In the genomic region with DNA sequence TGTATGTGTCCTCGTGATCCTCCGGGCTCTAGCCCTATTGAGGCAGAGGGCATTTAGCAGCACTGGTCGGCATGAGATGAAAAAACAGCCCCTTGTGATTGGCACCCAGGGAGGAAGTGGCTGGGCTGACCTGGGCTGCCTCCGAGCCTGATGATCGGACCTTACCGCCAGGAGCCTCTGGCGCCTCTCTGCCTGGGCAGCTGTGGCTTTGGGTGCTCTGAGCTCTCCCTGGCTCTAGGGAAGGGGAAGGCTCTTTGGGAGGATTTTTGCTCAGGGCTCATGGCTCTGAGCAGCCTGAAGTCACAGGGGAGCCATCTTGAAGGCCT, we compare ENCODE assay signal across 9 cellular contexts. TPM values are rescaled to one million over a fixed set of nuclear protein-coding genes. Genes with fewer than 3 reads are reported as not detected.
A peak's percentile ranks its signal among the peaks of the same experiment; 100 is the strongest.
DNase-seq lines count a peak whose midpoint lies in the region; ATAC-seq, FAIRE-seq and TF ChIP-seq lines count a peak whose summit lies in the region.
"Had no signal": no experiment of that assay in that cellular context is flagged by ENCODE, and none has a peak within 500 bp of the region (broad histone marks: within the 10 kb centered on the region; RNA-seq: fewer than 3 reads in every experiment).

No MANE protein-coding gene starts in this region.

- H3K27me3 ChIP-seq in HUES64 (ENCODE audit: insufficient read depth, low read length): peaks cover under 1% of the 10 kb centered on the region; the same call in 1 of the 2 replicates
- H3K27me3 ChIP-seq in HepG2 (ENCODE audit: control insufficient read depth in 1 of 2, insufficient read depth in 2 of 2, low read length in 2 of 2): no peaks in the 10 kb centered on the region

- in situ Hi-C loops in HepG2 (cut with HindIII; ENCODE audit: extremely low pct_ligation_motif_present, low pct_unique_long_range_greater_than_20kb): no loop called here

- H2AFZ ChIP-seq in HepG2 (ENCODE audit: low read length): no peak overlapping the region

- no peaks in the 10 kb centered on the region for H3K36me3 ChIP-seq in HUES64 (ENCODE audit: insufficient read depth, low read length)
- H3K36me3 ChIP-seq in HepG2 (replicated peaks in 1 of 2; ENCODE audit: control insufficient read depth in 1 of 2, insufficient read depth in 2 of 2, low read length in 2 of 2): no peaks in the 10 kb centered on the region

- intact Hi-C loops in HepG2 (cut with micrococcal nuclease; ENCODE audit: unreplicated experiment) (no loop called here), posterior cingulate gyrus (cut with DNase I) (no loop called here)

- TF ChIP-seq POLR2A in HepG2 (IDR thresholded peaks at IDR 0.05; ENCODE audit: insufficient read depth in 1 of 2, low read depth in 2 of 2, low read length in 2 of 2) (no peak), GM12892 (IDR thresholded peaks at IDR 0.05; ENCODE audit: low read depth, low read length) (no peak)

- no peak for TF ChIP-seq CTCF in HepG2 (CRISPR knock-in tag; IDR thresholded peaks at IDR 0.05)

- peaks cover 10% of the 10 kb centered on the region for H3K4me1 ChIP-seq in HUES64 (ENCODE audit: insufficient read depth, low read length)
- H3K4me1 ChIP-seq in HepG2 (ENCODE audit: insufficient read depth, low read length): peaks cover 91% of the 10 kb centered on the region

- peak overlapping the region; percentile 48 for H3K4me2 ChIP-seq in HepG2 (ENCODE audit: low read depth, low read length)

- peaks cover 42 to 66% of the 10 kb centered on the region in 2 donors for H3K4me1 Mint-ChIP-seq in stimulated activated naive B cell treated with anti-CD40 and anti-IgM and Interleukin-4, amounts not matched to agents 10 μg/mL and 1 μg/mL and 100 μg/mL, for 72 hours

- POLR2A ChIA-PET in HepG2 (lab: Yijun Ruan, JAX): interaction anchor here (1.0 to 4.0 kb wide), 5 partner anchors 10 to 32 kb away, joined by 3 to 19 read pairs (median 3); partner anchors contain the start of gene PRCD

- CTCF ChIA-PET in HepG2 (lab: Yijun Ruan, JAX; ENCODE audit: low intra/inter-chr PET ratio, low total read pairs): no interaction called here

- WGBS in HUES64: 87% methylated on average over 7 of the region's 7 CpGs
- WGBS in HepG2 (ENCODE audit: low lambda C conversion rate): 39% methylated on average over 5 of the region's 7 CpGs

- H3K27ac ChIP-seq in HUES64 (ENCODE audit: low read depth, low read length) (peak overlapping the region; percentile 41), angular gyrus (ENCODE audit: low read depth, low read length) (peak overlapping the region; percentile 69), HepG2 (ENCODE audit: extremely low read length, insufficient read depth, low read length) (peak overlapping the region; percentile 60)

- DNase-seq in HepG2 (ENCODE audit: low spot score) (no peak), GM12892 (ENCODE audit: insufficient read length) (no peak), AG08395 (ENCODE audit: low spot score) (no peak), posterior cingulate gyrus (no peak), inferior parietal cortex (ENCODE audit: extremely low spot score) (no peak)
- DNase-seq in stimulated activated naive B cell treated with anti-CD40 and anti-IgM and Interleukin-4, amounts not matched to agents 10 μg/mL and 1 μg/mL and 100 μg/mL, for 72 hours: no peak
- DNase-seq: activated T-cell treated with anti-CD3 and anti-CD28 coated beads, Interleukin-2, amount 50 U/mL, for 24 hours had no signal

- H3K9me3 ChIP-seq in HUES64 (ENCODE audit: insufficient read depth, low read depth, low read length) (no peaks in the 10 kb centered on the region), HepG2 (ENCODE audit: low read length) (no peaks in the 10 kb centered on the region)

- no peaks in the 10 kb centered on the region for H3K9me3 Mint-ChIP-seq in stimulated activated naive B cell treated with anti-CD40 and anti-IgM and Interleukin-4, amounts not matched to agents 10 μg/mL and 1 μg/mL and 100 μg/mL, for 72 hours
- H3K9me3 Mint-ChIP-seq: activated T-cell treated with anti-CD3 and anti-CD28 coated beads, Interleukin-2, amount 50 U/mL, for 24 hours had no signal

- no peak overlapping the region for H3K4me3 ChIP-seq in HUES64 (ENCODE audit: low read length)
- H3K4me3 ChIP-seq in HepG2 (replicated peaks in 1 of 3; ENCODE audit: insufficient read depth in 1 of 3, low read depth in 2 of 3, low read length in 3 of 3): peak overlapping the region in 1 of 3 experiments; percentile 35; a peak in 1 of 6 replicates

- no peak overlapping the region for H3K9ac ChIP-seq in HUES64 (ENCODE audit: low read depth, low read length)
- H3K9ac ChIP-seq in HepG2 (ENCODE audit: insufficient read depth, low read depth, low read length): peak overlapping the region; percentile 29

- peak; percentile 31 for ATAC-seq in HepG2
- no peak for ATAC-seq in stimulated activated naive B cell treated with anti-CD40 and anti-IgM and Interleukin-4, amounts not matched to agents 10 μg/mL and 1 μg/mL and 100 μg/mL, for 72 hours (replicated peaks)

- no peaks in the 10 kb centered on the region for H4K20me1 ChIP-seq in HepG2 (ENCODE audit: insufficient read depth, low read length)

- H3K36me3 Mint-ChIP-seq in stimulated activated naive B cell treated with anti-CD40 and anti-IgM and Interleukin-4, amounts not matched to agents 10 μg/mL and 1 μg/mL and 100 μg/mL, for 72 hours: no peaks in the 10 kb centered on the region

- H3K27me3 Mint-ChIP-seq in stimulated activated naive B cell treated with anti-CD40 and anti-IgM and Interleukin-4, amounts not matched to agents 10 μg/mL and 1 μg/mL and 100 μg/mL, for 72 hours: peaks cover 4 to 7% of the 10 kb centered on the region in 2 donors

- peak overlapping the region; percentile 64 for H3K4me3 Mint-ChIP-seq in stimulated activated naive B cell treated with anti-CD40 and anti-IgM and Interleukin-4, amounts not matched to agents 10 μg/mL and 1 μg/mL and 100 μg/mL, for 72 hours
- H3K4me3 Mint-ChIP-seq: activated T-cell treated with anti-CD3 and anti-CD28 coated beads, Interleukin-2, amount 50 U/mL, for 24 hours had no signal

- TF ChIP-seq EP300 in HepG2 (IDR thresholded peaks at IDR 0.05; ENCODE audit: low read depth in 2 of 2, low read length in 2 of 2) (no peak), HepG2 (CRISPR knock-in tag; IDR thresholded peaks at IDR 0.05; ENCODE audit: borderline replicate concordance) (no peak)

- no peaks in the 10 kb centered on the region for H3K79me2 ChIP-seq in HepG2 (ENCODE audit: insufficient read depth, low read length)

- peak overlapping the region; percentile 96 for H3K27ac Mint-ChIP-seq in stimulated activated naive B cell treated with anti-CD40 and anti-IgM and Interleukin-4, amounts not matched to agents 10 μg/mL and 1 μg/mL and 100 μg/mL, for 72 hours
- H3K27ac Mint-ChIP-seq: activated T-cell treated with anti-CD3 and anti-CD28 coated beads, Interleukin-2, amount 50 U/mL, for 24 hours had no signal

- no peak for FAIRE-seq in HepG2 (lab: Jason Lieb, UNC)
- FAIRE-seq in GM12892 (lab: Jason Lieb, UNC): no peak

- TF ChIP-seq RAD21 in HepG2 (CRISPR knock-in tag; IDR thresholded peaks at IDR 0.05): no peak

- no TSS peak for BruUV-seq in HepG2 (replicated peaks; lab: Mats Ljungman, UMichigan)

RNA-seq across cellular contexts. Expression of gene CYGB, which starts 7.1 kb away (rescaled TPM):
- 1.4 TPM for polyA plus RNA-seq in HUES64 (2013, experiment 1 of 2)
- polyA plus RNA-seq in HUES64 (2013, experiment 2 of 2): 1.9 TPM
- 27.1 and 28.9 TPM in 2 replicates for total RNA-seq in HepG2 (2016; rRNA removed; fragmentation: Illumina TruSeq; extraction: Trizol)
- 5.2 and 8.2 TPM in 2 replicates for total RNA-seq in HepG2 (2016; cell fraction: cytosol; rRNA removed; fragmentation: Illumina TruSeq; extraction: Trizol; ENCODE audit: low read depth)
- total RNA-seq in HepG2 (2016; cell fraction: insoluble cytoplasmic fraction; rRNA removed; fragmentation: Illumina TruSeq; extraction: Trizol): 25.6 and 28.4 TPM in 2 replicates
- 16.6 and 21.7 TPM in 2 replicates for total RNA-seq in HepG2 (2016; cell fraction: membrane; rRNA removed; fragmentation: Illumina TruSeq; extraction: Trizol)
- total RNA-seq in HepG2 (2016; cell fraction: nucleus; rRNA removed; fragmentation: Illumina TruSeq; extraction: Trizol): 14.7 and 17.2 TPM in 2 replicates
- 18.9 and 23.3 TPM in 2 replicates for polyA plus RNA-seq in HepG2 (2011; rRNA removed)
- polyA plus RNA-seq in HepG2 (2011; cell fraction: cytosol; rRNA removed): 19.3 and 25.5 TPM in 2 replicates
- 17.6 and 23.0 TPM in 2 replicates for polyA plus RNA-seq in HepG2 (2011; cell fraction: nucleus; rRNA removed)
- polyA plus RNA-seq in HepG2 (2012): 20.2 and 20.5 TPM in 2 replicates
- 6.2 and 7.9 TPM in 2 replicates for polyA plus RNA-seq in HepG2 (2016; cell fraction: cytosol; fragmentation: Illumina TruSeq; extraction: Trizol; ENCODE audit: low read depth)
- polyA plus RNA-seq in HepG2 (2016; cell fraction: insoluble cytoplasmic fraction; fragmentation: Illumina TruSeq; extraction: Trizol; ENCODE audit: low read depth): 28.7 and 30.6 TPM in 2 replicates
- 21.0 and 21.3 TPM in 2 replicates for polyA plus RNA-seq in HepG2 (2016; cell fraction: membrane; fragmentation: Illumina TruSeq; extraction: Trizol; ENCODE audit: low read depth)
- polyA plus RNA-seq in HepG2 (2016; cell fraction: nucleus; fragmentation: Illumina TruSeq; extraction: Trizol; ENCODE audit: insufficient read depth, low read depth): 24.9 and 26.1 TPM in 2 replicates
- 0.26 and 16.8 TPM in 2 replicates for polyA minus RNA-seq in HepG2 (2011; rRNA and poly(A)+ RNA removed; ENCODE audit: low replicate concordance)
- 9.7 and 11.8 TPM in 2 replicates for polyA minus RNA-seq in HepG2 (2011; cell fraction: cytosol; rRNA and poly(A)+ RNA removed)
- 12.9 and 17.7 TPM in 2 replicates for polyA minus RNA-seq in HepG2 (2011; cell fraction: nucleus; rRNA and poly(A)+ RNA removed)
- not detected for polyA plus RNA-seq in GM12892 (2012; ENCODE audit: missing spikeins)

RNA-seq across cellular contexts. Expression of gene PRCD, which starts 9.4 kb away (rescaled TPM):
- not detected for polyA plus RNA-seq in HUES64 (2013, experiment 1 of 2)
- 0.51 TPM for polyA plus RNA-seq in HUES64 (2013, experiment 2 of 2)
- 0.52 TPM in 1 of 2 replicates, not detected in the other for total RNA-seq in HepG2 (2016; rRNA removed; fragmentation: Illumina TruSeq; extraction: Trizol)
- total RNA-seq in HepG2 (2016; cell fraction: cytosol; rRNA removed; fragmentation: Illumina TruSeq; extraction: Trizol; ENCODE audit: low read depth): not detected in 2 replicates
- 0.36 and 0.48 TPM in 2 replicates for total RNA-seq in HepG2 (2016; cell fraction: insoluble cytoplasmic fraction; rRNA removed; fragmentation: Illumina TruSeq; extraction: Trizol)
- total RNA-seq in HepG2 (2016; cell fraction: membrane; rRNA removed; fragmentation: Illumina TruSeq; extraction: Trizol): not detected in 2 replicates
- not detected in 2 replicates for total RNA-seq in HepG2 (2016; cell fraction: nucleus; rRNA removed; fragmentation: Illumina TruSeq; extraction: Trizol)
- polyA plus RNA-seq in HepG2 (2011; rRNA removed): 0.35 and 0.51 TPM in 2 replicates
- not detected in 2 replicates for polyA plus RNA-seq in HepG2 (2011; cell fraction: cytosol; rRNA removed)
- polyA plus RNA-seq in HepG2 (2011; cell fraction: nucleus; rRNA removed): 0.06 TPM in 1 of 2 replicates, not detected in the other
- polyA plus RNA-seq in HepG2 (2012): 0.61 and 0.71 TPM in 2 replicates
- 0.25 TPM in 1 of 2 replicates, not detected in the other for polyA plus RNA-seq in HepG2 (2016; cell fraction: cytosol; fragmentation: Illumina TruSeq; extraction: Trizol; ENCODE audit: low read depth)
- polyA plus RNA-seq in HepG2 (2016; cell fraction: insoluble cytoplasmic fraction; fragmentation: Illumina TruSeq; extraction: Trizol; ENCODE audit: low read depth): not detected in 2 replicates
- polyA plus RNA-seq in HepG2 (2016; cell fraction: membrane; fragmentation: Illumina TruSeq; extraction: Trizol; ENCODE audit: low read depth): not detected in 2 replicates
- not detected in 2 replicates for polyA plus RNA-seq in HepG2 (2016; cell fraction: nucleus; fragmentation: Illumina TruSeq; extraction: Trizol; ENCODE audit: insufficient read depth, low read depth)
- polyA minus RNA-seq in HepG2 (2011; rRNA and poly(A)+ RNA removed; ENCODE audit: low replicate concordance): 0.70 TPM in 1 of 2 replicates, not detected in the other
- not detected in 2 replicates for polyA minus RNA-seq in HepG2 (2011; cell fraction: cytosol; rRNA and poly(A)+ RNA removed)
- polyA minus RNA-seq in HepG2 (2011; cell fraction: nucleus; rRNA and poly(A)+ RNA removed): not detected in 2 replicates
- not detected for polyA plus RNA-seq in GM12892 (2012; ENCODE audit: missing spikeins)

RNA-seq across cellular contexts. Expression of gene RHBDF2, which starts 29.2 kb away (rescaled TPM):
- polyA plus RNA-seq in HUES64 (2013, experiment 1 of 2): 8.4 TPM
- 10.8 TPM for polyA plus RNA-seq in HUES64 (2013, experiment 2 of 2)
- total RNA-seq in HepG2 (2016; rRNA removed; fragmentation: Illumina TruSeq; extraction: Trizol): 4.2 and 7.8 TPM in 2 replicates
- 3.3 and 3.4 TPM in 2 replicates for total RNA-seq in HepG2 (2016; cell fraction: cytosol; rRNA removed; fragmentation: Illumina TruSeq; extraction: Trizol; ENCODE audit: low read depth)
- 2.8 and 8.6 TPM in 2 replicates for total RNA-seq in HepG2 (2016; cell fraction: insoluble cytoplasmic fraction; rRNA removed; fragmentation: Illumina TruSeq; extraction: Trizol)
- 3.2 and 3.5 TPM in 2 replicates for total RNA-seq in HepG2 (2016; cell fraction: membrane; rRNA removed; fragmentation: Illumina TruSeq; extraction: Trizol)
- 10.0 and 14.7 TPM in 2 replicates for total RNA-seq in HepG2 (2016; cell fraction: nucleus; rRNA removed; fragmentation: Illumina TruSeq; extraction: Trizol)
- 24.2 and 27.6 TPM in 2 replicates for polyA plus RNA-seq in HepG2 (2011; rRNA removed)
- 9.7 and 15.2 TPM in 2 replicates for polyA plus RNA-seq in HepG2 (2011; cell fraction: cytosol; rRNA removed)
- 96.1 and 124 TPM in 2 replicates for polyA plus RNA-seq in HepG2 (2011; cell fraction: nucleus; rRNA removed)
- 17.9 and 27.7 TPM in 2 replicates for polyA plus RNA-seq in HepG2 (2012)
- 1.2 and 1.5 TPM in 2 replicates for polyA plus RNA-seq in HepG2 (2016; cell fraction: cytosol; fragmentation: Illumina TruSeq; extraction: Trizol; ENCODE audit: low read depth)
- 3.8 and 4.6 TPM in 2 replicates for polyA plus RNA-seq in HepG2 (2016; cell fraction: insoluble cytoplasmic fraction; fragmentation: Illumina TruSeq; extraction: Trizol; ENCODE audit: low read depth)
- 2.0 and 3.1 TPM in 2 replicates for polyA plus RNA-seq in HepG2 (2016; cell fraction: membrane; fragmentation: Illumina TruSeq; extraction: Trizol; ENCODE audit: low read depth)
- polyA plus RNA-seq in HepG2 (2016; cell fraction: nucleus; fragmentation: Illumina TruSeq; extraction: Trizol; ENCODE audit: insufficient read depth, low read depth): 23.9 and 27.3 TPM in 2 replicates
- 8.1 and 40.4 TPM in 2 replicates for polyA minus RNA-seq in HepG2 (2011; rRNA and poly(A)+ RNA removed; ENCODE audit: low replicate concordance)
- polyA minus RNA-seq in HepG2 (2011; cell fraction: cytosol; rRNA and poly(A)+ RNA removed): 12.8 and 13.5 TPM in 2 replicates
- 26.5 and 30.6 TPM in 2 replicates for polyA minus RNA-seq in HepG2 (2011; cell fraction: nucleus; rRNA and poly(A)+ RNA removed)
- 16.3 TPM for polyA plus RNA-seq in GM12892 (2012; ENCODE audit: missing spikeins)

RNA-seq across cellular contexts. Expression of gene ST6GALNAC2, which starts 55.2 kb away (rescaled TPM):
- polyA plus RNA-seq in HUES64 (2013, experiment 1 of 2): 0.50 TPM
- polyA plus RNA-seq in HUES64 (2013, experiment 2 of 2): 1.1 TPM
- total RNA-seq in HepG2 (2016; rRNA removed; fragmentation: Illumina TruSeq; extraction: Trizol): 0.49 and 0.84 TPM in 2 replicates
- total RNA-seq in HepG2 (2016; cell fraction: cytosol; rRNA removed; fragmentation: Illumina TruSeq; extraction: Trizol; ENCODE audit: low read depth): 0.35 and 0.51 TPM in 2 replicates
- total RNA-seq in HepG2 (2016; cell fraction: insoluble cytoplasmic fraction; rRNA removed; fragmentation: Illumina TruSeq; extraction: Trizol): 0.13 and 0.39 TPM in 2 replicates
- 0.77 and 0.79 TPM in 2 replicates for total RNA-seq in HepG2 (2016; cell fraction: membrane; rRNA removed; fragmentation: Illumina TruSeq; extraction: Trizol)
- 0.68 and 0.97 TPM in 2 replicates for total RNA-seq in HepG2 (2016; cell fraction: nucleus; rRNA removed; fragmentation: Illumina TruSeq; extraction: Trizol)
- 0.12 and 0.30 TPM in 2 replicates for polyA plus RNA-seq in HepG2 (2011; rRNA removed)
- 0.24 and 0.50 TPM in 2 replicates for polyA plus RNA-seq in HepG2 (2011; cell fraction: cytosol; rRNA removed)
- polyA plus RNA-seq in HepG2 (2011; cell fraction: nucleus; rRNA removed): 0.43 TPM in 2 replicates
- polyA plus RNA-seq in HepG2 (2012): 0.16 TPM in 1 of 2 replicates, not detected in the other
- polyA plus RNA-seq in HepG2 (2016; cell fraction: cytosol; fragmentation: Illumina TruSeq; extraction: Trizol; ENCODE audit: low read depth): 0.34 and 0.45 TPM in 2 replicates
- 0.56 and 0.64 TPM in 2 replicates for polyA plus RNA-seq in HepG2 (2016; cell fraction: insoluble cytoplasmic fraction; fragmentation: Illumina TruSeq; extraction: Trizol; ENCODE audit: low read depth)
- polyA plus RNA-seq in HepG2 (2016; cell fraction: membrane; fragmentation: Illumina TruSeq; extraction: Trizol; ENCODE audit: low read depth): 0.62 and 0.69 TPM in 2 replicates
- 1.0 and 1.6 TPM in 2 replicates for polyA plus RNA-seq in HepG2 (2016; cell fraction: nucleus; fragmentation: Illumina TruSeq; extraction: Trizol; ENCODE audit: insufficient read depth, low read depth)
- polyA minus RNA-seq in HepG2 (2011; rRNA and poly(A)+ RNA removed; ENCODE audit: low replicate concordance): 0.34 and 1.1 TPM in 2 replicates
- not detected in 2 replicates for polyA minus RNA-seq in HepG2 (2011; cell fraction: cytosol; rRNA and poly(A)+ RNA removed)
- polyA minus RNA-seq in HepG2 (2011; cell fraction: nucleus; rRNA and poly(A)+ RNA removed): not detected in 2 replicates
- polyA plus RNA-seq in GM12892 (2012; ENCODE audit: missing spikeins): not detected
